In genomic region chr2:40041983-40042382, GRCh38 we compare ENCODE assay signal across 18 cellular contexts.
A peak's percentile ranks its signal among the peaks of the same experiment; 100 is the strongest.
DNase-seq lines count a peak whose midpoint lies in the region; ATAC-seq and TF ChIP-seq lines count a peak whose summit lies in the region.
"Had no signal": no experiment of that assay in that cellular context is flagged by ENCODE, and none has a peak within 500 bp of the region (broad histone marks: within the 10 kb centered on the region; RNA-seq: fewer than 3 reads in every experiment).

No MANE protein-coding gene starts in this region.

- H4K20me1 ChIP-seq in BLaER1 treated with 17β-estradiol and CSF1 and Interleukin-3, amounts not matched to agents 10 nM and 100 nM: no peaks in the 10 kb centered on the region

- no peak overlapping the region for H3K4me3 Mint-ChIP-seq in naive thymus-derived CD4-positive, alpha-beta T cell
- H3K4me3 Mint-ChIP-seq: activated T-cell treated with anti-CD3 and anti-CD28 coated beads, Interleukin-2, amount 50 U/mL, for 24 hours; nephron progenitor cell; T-helper 1 cell treated with Interleukin-12 subunit alpha and Interleukin-12 subunit beta and Interleukin-4 antibody, amounts not matched to agents 30 μg/mL and 1 μg/mL, for 36 hours had no signal

- no peak overlapping the region for H3K27ac Mint-ChIP-seq in naive thymus-derived CD4-positive, alpha-beta T cell
- no peak overlapping the region for H3K27ac Mint-ChIP-seq in activated naive CD4-positive, alpha-beta T cell treated with anti-CD3 and anti-CD28 coated beads, Interleukin-2, amount 50 U/mL, for 72 hours
- H3K27ac Mint-ChIP-seq: activated T-cell treated with anti-CD3 and anti-CD28 coated beads, Interleukin-2, amount 50 U/mL, for 24 hours; nephron progenitor cell; T-helper 1 cell treated with Interleukin-12 subunit alpha and Interleukin-12 subunit beta and Interleukin-4 antibody, amounts not matched to agents 30 μg/mL and 1 μg/mL, for 36 hours had no signal

- peak overlapping the region in 9 of 11 experiments; percentile 3 to 86 (median 57); a peak in 15 of 22 replicates for H3K4me2 ChIP-seq in BLaER1 treated with 17β-estradiol and CSF1 and Interleukin-3, amounts not matched to agents 10 nM and 100 nM

- peaks cover 0 to 6% (median 0%) of the 10 kb centered on the region in 11 donors for H3K9me3 Mint-ChIP-seq in naive thymus-derived CD4-positive, alpha-beta T cell
- no peaks in the 10 kb centered on the region for H3K9me3 Mint-ChIP-seq in activated naive CD4-positive, alpha-beta T cell treated with anti-CD3 and anti-CD28 coated beads, Interleukin-2, amount 50 U/mL, for 72 hours
- H3K9me3 Mint-ChIP-seq: activated T-cell treated with anti-CD3 and anti-CD28 coated beads, Interleukin-2, amount 50 U/mL, for 24 hours; nephron progenitor cell; T-helper 1 cell treated with Interleukin-12 subunit alpha and Interleukin-12 subunit beta and Interleukin-4 antibody, amounts not matched to agents 30 μg/mL and 1 μg/mL, for 36 hours had no signal

- no peak overlapping the region for H3K4me3 ChIP-seq in BLaER1 treated with 17β-estradiol and CSF1 and Interleukin-3, amounts not matched to agents 10 nM and 100 nM
- no peak overlapping the region for H3K4me3 ChIP-seq in astrocyte of the cerebellum (ENCODE audit: low read depth, low read length)
- H3K4me3 ChIP-seq in left lung: no peak overlapping the region
- no peak overlapping the region for H3K4me3 ChIP-seq in naive thymus-derived CD4-positive, alpha-beta T cell (ENCODE audit: low read length)
- H3K4me3 ChIP-seq: heart right ventricle, right lobe of liver had no signal

- no peaks in the 10 kb centered on the region for H3K27me3 ChIP-seq in BLaER1 treated with 17β-estradiol and CSF1 and Interleukin-3, amounts not matched to agents 10 nM and 100 nM
- H3K27me3 ChIP-seq in left lung: no peaks in the 10 kb centered on the region
- no peaks in the 10 kb centered on the region for H3K27me3 ChIP-seq in naive thymus-derived CD4-positive, alpha-beta T cell (ENCODE audit: control insufficient read depth in 2 of 2, insufficient read depth in 2 of 2, low read length in 2 of 2)
- H3K27me3 ChIP-seq: right lobe of liver had no signal

- POLR2A ChIA-PET in naive thymus-derived CD4-positive, alpha-beta T cell (lab: Charles Lee): no interaction called here

- H3K36me3 ChIP-seq in BLaER1 treated with 17β-estradiol and CSF1 and Interleukin-3, amounts not matched to agents 10 nM and 100 nM: no peaks in the 10 kb centered on the region
- no peaks in the 10 kb centered on the region for H3K36me3 ChIP-seq in left lung
- no peaks in the 10 kb centered on the region for H3K36me3 ChIP-seq in naive thymus-derived CD4-positive, alpha-beta T cell (ENCODE audit: control insufficient read depth in 2 of 3, insufficient read depth in 3 of 3, low read length in 3 of 3)
- H3K36me3 ChIP-seq: heart right ventricle, right lobe of liver had no signal

- peaks cover 0 to 12% (median 0%) of the 10 kb centered on the region in 7 donors for H3K4me1 Mint-ChIP-seq in naive thymus-derived CD4-positive, alpha-beta T cell
- H3K4me1 Mint-ChIP-seq: nephron progenitor cell had no signal

- TF ChIP-seq CTCF in astrocyte of the cerebellum (IDR thresholded peaks at IDR 0.05; ENCODE audit: low read depth, low read length, missing control alignments) (no peak), left lung (IDR thresholded peaks at IDR 0.05) (no peak)

- CTCF ChIA-PET in naive thymus-derived CD4-positive, alpha-beta T cell (lab: Charles Lee): no interaction called here

- H3K9ac ChIP-seq in BLaER1 treated with 17β-estradiol and CSF1 and Interleukin-3, amounts not matched to agents 10 nM and 100 nM: no peak overlapping the region

- intact Hi-C loops in left lung (cut with DNase I): no loop called here
- intact Hi-C loops in naive thymus-derived CD4-positive, alpha-beta T cell (cut with micrococcal nuclease): no loop called here

- DNase-seq in LHCN-M2 (ENCODE audit: low read depth) (peak; percentile 91), astrocyte of the cerebellum (ENCODE audit: low read depth) (peak; percentile 56), left lung (no peak)
- DNase-seq in naive thymus-derived CD4-positive, alpha-beta T cell: no peak
- DNase-seq in activated CD8-positive, alpha-beta memory T cell treated with anti-CD3 and anti-CD28 coated beads for 24 hours: no peak
- DNase-seq in activated naive CD4-positive, alpha-beta T cell treated with anti-CD3 and anti-CD28 coated beads, Interleukin-2, amount 50 U/mL, for 72 hours (ENCODE audit: low spot score in 2 of 2): no peak
- DNase-seq: activated T-cell treated with anti-CD3 and anti-CD28 coated beads, Interleukin-2, amount 50 U/mL, for 24 hours; aorta; C1 segment of cervical spinal cord; heart right ventricle; left cardiac atrium; NCI-H1092 treated with DMSO at 0.1 percent for 48 hours; nephron progenitor cell; right lobe of liver; stimulated activated naive CD8-positive, alpha-beta T cell treated with anti-CD3 and anti-CD28 coated beads, Interleukin-15, Interleukin-2, amounts not matched to agents 100 U/mL and 50 U/mL, for 24 hours had no signal

- ATAC-seq in left lung (peak; percentile 58), HG02885 (IDR thresholded peaks at IDR 0.05; ENCODE audit: poor library complexity, unreplicated experiment) (no peak)
- ATAC-seq in naive thymus-derived CD4-positive, alpha-beta T cell: no peak
- no peak for ATAC-seq in activated naive CD4-positive, alpha-beta T cell treated with anti-CD3 and anti-CD28 coated beads, Interleukin-2, amount 50 U/mL, for 72 hours
- ATAC-seq: stimulated activated naive CD8-positive, alpha-beta T cell treated with anti-CD3 and anti-CD28 coated beads, Interleukin-15, Interleukin-2, amounts not matched to agents 100 U/mL and 50 U/mL, for 24 hours had no signal

- H3K9me3 ChIP-seq in BLaER1 treated with 17β-estradiol and CSF1 and Interleukin-3, amounts not matched to agents 10 nM and 100 nM (replicated peaks in 1 of 11): peaks cover 0 to 12% (median 4%) of the 10 kb centered on the region in 11 experiments; a peak in 2 of 22 replicates
- H3K9me3 ChIP-seq in left lung: no peaks in the 10 kb centered on the region
- no peaks in the 10 kb centered on the region for H3K9me3 ChIP-seq in naive thymus-derived CD4-positive, alpha-beta T cell (ENCODE audit: control insufficient read depth in 2 of 3, low read length in 3 of 3)
- H3K9me3 ChIP-seq: heart right ventricle, right lobe of liver had no signal

- in situ Hi-C loops in astrocyte of the cerebellum (cut with HindIII; ENCODE audit: low sequenced_read_pairs): no loop called here

- peaks cover 27 to 71% (median 61%) of the 10 kb centered on the region in 10 experiments for H3K4me1 ChIP-seq in BLaER1 treated with 17β-estradiol and CSF1 and Interleukin-3, amounts not matched to agents 10 nM and 100 nM
- peaks cover 4 to 26% of the 10 kb centered on the region in 2 donors for H3K4me1 ChIP-seq in left lung
- no peaks in the 10 kb centered on the region for H3K4me1 ChIP-seq in naive thymus-derived CD4-positive, alpha-beta T cell (ENCODE audit: control insufficient read depth in 2 of 2, insufficient read depth in 2 of 2, low read length in 2 of 2)
- H3K4me1 ChIP-seq: right lobe of liver had no signal

- peaks cover 0 to 14% (median 5%) of the 10 kb centered on the region in 5 donors for H3K27me3 Mint-ChIP-seq in naive thymus-derived CD4-positive, alpha-beta T cell

- peaks cover 0 to 12% (median 0%) of the 10 kb centered on the region in 5 donors for H3K36me3 Mint-ChIP-seq in naive thymus-derived CD4-positive, alpha-beta T cell
- peaks cover 0 to 6% of the 10 kb centered on the region in 2 donors for H3K36me3 Mint-ChIP-seq in activated naive CD4-positive, alpha-beta T cell treated with anti-CD3 and anti-CD28 coated beads, Interleukin-2, amount 50 U/mL, for 72 hours

- peak overlapping the region in 5 of 11 experiments; percentile 17 to 53 (median 42); a peak in 9 of 22 replicates for H3K27ac ChIP-seq in BLaER1 treated with 17β-estradiol and CSF1 and Interleukin-3, amounts not matched to agents 10 nM and 100 nM
- no peak overlapping the region for H3K27ac ChIP-seq in left lung
- H3K27ac ChIP-seq in naive thymus-derived CD4-positive, alpha-beta T cell (ENCODE audit: low read depth, low read length): no peak overlapping the region
- H3K27ac ChIP-seq: heart right ventricle, right lobe of liver had no signal

Comparison
In these comparisons a context has a peak if more than half of its experiments do, and no peak if none do; other contexts are left out.
1. DNase-seq: peak in LHCN-M2 (single experiment) and astrocyte of the cerebellum (single experiment); none in left lung (0 of 2), naive thymus-derived CD4-positive, alpha-beta T cell (0 of 9), activated CD8-positive, alpha-beta memory T cell treated with anti-CD3 and anti-CD28 coated beads for 24 hours (single experiment) and activated naive CD4-positive, alpha-beta T cell treated with anti-CD3 and anti-CD28 coated beads, Interleukin-2, amount 50 U/mL, for 72 hours (0 of 2).